In the genomic region with DNA sequence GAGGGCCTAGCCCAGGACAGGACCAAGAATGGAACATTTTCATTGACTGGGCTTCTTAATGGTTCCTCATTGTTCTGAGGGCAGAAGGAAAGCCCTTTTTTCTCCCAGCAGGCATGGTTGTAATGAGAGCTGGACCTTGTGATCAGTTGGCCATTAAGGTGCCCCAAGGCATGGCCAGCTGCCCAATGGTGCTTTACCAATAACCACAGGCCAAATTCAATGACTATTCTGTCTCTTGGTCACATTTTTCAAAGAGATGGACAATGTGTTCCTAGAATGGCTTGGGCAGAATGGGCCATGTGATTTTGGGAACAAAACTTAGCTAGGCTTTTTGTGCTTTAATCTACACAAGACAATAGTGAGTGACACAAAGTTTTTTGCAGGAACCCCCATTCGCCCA, we compare ENCODE assay signal across 30 cellular contexts. TPM values are rescaled to one million over a fixed set of nuclear protein-coding genes. Genes with fewer than 3 reads are reported as not detected.
A peak's percentile ranks its signal among the peaks of the same experiment; 100 is the strongest.
DNase-seq lines count a peak whose midpoint lies in the region; ATAC-seq and TF ChIP-seq lines count a peak whose summit lies in the region.
"Had no signal": no experiment of that assay in that cellular context is flagged by ENCODE, and none has a peak within 500 bp of the region (broad histone marks: within the 10 kb centered on the region; RNA-seq: fewer than 3 reads in every experiment).

No MANE protein-coding gene starts in this region.

- no peak for TF ChIP-seq CTCF in esophagus muscularis mucosa (IDR thresholded peaks at IDR 0.05)

- no peaks in the 10 kb centered on the region for H3K9me3 ChIP-seq in esophagus muscularis mucosa
- H3K9me3 ChIP-seq in aorta (ENCODE audit: control insufficient read depth, low read length) = no peaks in the 10 kb centered on the region
- H3K9me3 ChIP-seq: adrenal gland, breast epithelium, pancreas, right atrium auricular region, SJSA1, spleen had no signal

- DNase-seq in SK-MEL-5 (ENCODE audit: low read depth, low spot score) (peak; percentile 95), esophagus muscularis mucosa (ENCODE audit: extremely low spot score) (no peak), pons (ENCODE audit: low spot score) (peak; percentile 72), aorta (no peak), NOMO-1 treated with DMSO at 0.1 percent for 48 hours (lab: John Stamatoyannopoulos, UW; ENCODE audit: unreplicated experiment) (no peak), cerebellum (ENCODE audit: low spot score) (no peak)
- DNase-seq: activated CD4-positive, alpha-beta T cell treated with anti-CD3 and anti-CD28 coated beads for 4 hours; activated CD8-positive, alpha-beta T cell treated with anti-CD3 and anti-CD28 coated beads, Interleukin-2, amount 10 ng/mL, durations not matched to agents 7 days and 5 days; activated naive CD4-positive, alpha-beta T cell treated with anti-CD3 and anti-CD28 coated beads, Interleukin-2, amount 10 ng/mL, durations not matched to agents 7 days and 5 days; DMS79 treated with DMSO at 0.1 percent for 48 hours; effector CD4-positive, alpha-beta T cell; GF-D8; kidney glomerular epithelial cell; NCI-H1092 treated with DMSO at 0.1 percent for 48 hours; NCI-H1930; NCI-H510A treated with DMSO at 0.1 percent for 48 hours; pancreas; RPMI8226; spleen; stimulated activated CD4-positive, alpha-beta T cell treated with anti-CD3 and anti-CD28 coated beads, Interleukin-2, amount 100 ng/mL, for 24 hours; stimulated activated naive CD8-positive, alpha-beta T cell treated with anti-CD3 and anti-CD28 coated beads, Interleukin-15, Interleukin-2, amounts not matched to agents 100 U/mL and 50 U/mL, for 24 hours; T-cell; WERI-Rb-1 had no signal

- H3K36me3 ChIP-seq in esophagus muscularis mucosa = peaks cover 0 to 5% (median 0%) of the 10 kb centered on the region in 4 donors
- no peaks in the 10 kb centered on the region for H3K36me3 ChIP-seq in aorta (ENCODE audit: control insufficient read depth in 1 of 2, insufficient read depth in 2 of 2, low read length in 1 of 2)
- H3K36me3 ChIP-seq: adrenal gland, breast epithelium, pancreas, right atrium auricular region, spleen, WERI-Rb-1 had no signal

- H3K27me3 ChIP-seq in esophagus muscularis mucosa (no peaks in the 10 kb centered on the region), aorta (ENCODE audit: control insufficient read depth in 1 of 2, insufficient read depth in 2 of 2, low read length in 1 of 2) (no peaks in the 10 kb centered on the region)
- H3K27me3 ChIP-seq: adrenal gland, pancreas, right atrium auricular region, SJSA1 had no signal

- H3K4me3 ChIP-seq in esophagus muscularis mucosa = no peak overlapping the region
- H3K4me3 ChIP-seq in aorta (ENCODE audit: low read length in 2 of 2) = no peak overlapping the region
- H3K4me3 ChIP-seq: adrenal gland, breast epithelium, lung, pancreas, right atrium auricular region, SJSA1, spleen had no signal

- no peak for TF ChIP-seq POLR2A in esophagus muscularis mucosa (IDR thresholded peaks at IDR 0.05; ENCODE audit: low read depth)

- ATAC-seq in aorta (ENCODE audit: low FRiP score) (no peak), HG03108 (IDR thresholded peaks at IDR 0.05; ENCODE audit: unreplicated experiment) (no peak)
- ATAC-seq: activated CD8-positive, alpha-beta T cell treated with anti-CD3 and anti-CD28 coated beads, Interleukin-2, amount 10 ng/mL, durations not matched to agents 7 days and 5 days; pancreas; stimulated activated naive CD8-positive, alpha-beta T cell treated with anti-CD3 and anti-CD28 coated beads, Interleukin-15, Interleukin-2, amounts not matched to agents 100 U/mL and 50 U/mL, for 24 hours; T-cell had no signal

- intact Hi-C loops in esophagus muscularis mucosa (cut with DNase I) = no loop called here
- intact Hi-C loops in aorta (cut with DNase I) = loop anchor here in 1 of 2 donors (5.0 to 10.0 kb wide), 2 partner anchors 38 to 395 kb away; no protein-coding TSS in a partner anchor

- in situ Hi-C loops in SK-MEL-5 (cut with HindIII; ENCODE audit: low pct_unique_long_range_greater_than_20kb, low sequenced_read_pairs) = no loop called here

- H3K4me1 ChIP-seq in esophagus muscularis mucosa = peaks cover 56 to 99% (median 93%) of the 10 kb centered on the region in 4 donors
- H3K4me1 ChIP-seq in aorta (ENCODE audit: control insufficient read depth in 1 of 2, insufficient read depth in 2 of 2, low read length in 2 of 2) = peaks cover 10 to 20% of the 10 kb centered on the region in 2 donors
- H3K4me1 ChIP-seq: pancreas had no signal

- TF ChIP-seq EP300 in esophagus muscularis mucosa (IDR thresholded peaks at IDR 0.05) = no peak

- WGBS in esophagus muscularis mucosa = 80% methylated on average over 1 of the region's 1 CpG
- 62 to 81% methylated on average over 1 of the region's 1 CpG for WGBS in aorta, 2 donors

- peak overlapping the region; percentile 92 to 97 (median 96) for H3K27ac ChIP-seq in esophagus muscularis mucosa (replicated peaks in 1 of 4)
- peak overlapping the region; percentile 8 to 86 for H3K27ac ChIP-seq in aorta (ENCODE audit: low read depth in 1 of 2, low read length in 2 of 2)
- H3K27ac ChIP-seq: adrenal gland, C4-2B, pancreas, SJSA1, spleen, WERI-Rb-1 had no signal

RNA-seq across cellular contexts. Expression of a gene that starts 7.3 kb away (rescaled TPM):
- total RNA-seq in SK-MEL-5 (2014; rRNA removed; shearing (Covaris generic)) = 14.5 and 19.4 TPM in 2 replicates
- polyA plus RNA-seq in SK-MEL-5 (2015; cell fraction: cytosol; rRNA removed) = 78.9 and 111 TPM in 2 replicates
- 96.9 and 138 TPM in 2 replicates for polyA plus RNA-seq in SK-MEL-5 (2015; cell fraction: nucleus; rRNA removed)
- total RNA-seq in esophagus muscularis mucosa = 10 to 100 TPM; 21.9 to 57.0 (median 37.5) TPM
- total RNA-seq in aorta = 100 to 1,000 TPM in 1 of 2 donors, 10 to 100 TPM in 1; 84.6 to 250 TPM
- 10 to 100 TPM in 1 of 2 donors, 1 to 10 TPM in 1; 5.0 to 18.2 TPM for polyA plus RNA-seq in aorta
- total RNA-seq in cerebellum = 18.3 TPM

Comparison
In these comparisons a context has a peak if more than half of its experiments do, and no peak if none do; other contexts are left out.
1. DNase-seq: peak in SK-MEL-5 (single experiment) and pons (single experiment); none in esophagus muscularis mucosa (single experiment), aorta (0 of 2), NOMO-1 treated with DMSO at 0.1 percent for 48 hours (single experiment) and cerebellum (single experiment).